10 cellular contexts compared by ENCODE assay signal in genomic region chr4:26822546-26822945, GRCh38. TPM values are rescaled to one million over a fixed set of nuclear protein-coding genes. Genes with fewer than 3 reads are reported as not detected.
DNase-seq lines count a peak whose midpoint lies in the region; ATAC-seq, FAIRE-seq and TF ChIP-seq lines count a peak whose summit lies in the region.
"Had no signal": no experiment of that assay in that cellular context is flagged by ENCODE, and none has a peak within 500 bp of the region (broad histone marks: within the 10 kb centered on the region; RNA-seq: fewer than 3 reads in every experiment).

No MANE protein-coding gene starts in this region.

- H3K27me3 ChIP-seq in lower lobe of right lung (ENCODE audit: low read depth), result no peaks in the 10 kb centered on the region

- TF ChIP-seq CTCF in omental fat pad (IDR thresholded peaks at IDR 0.05), result no peak
- no peak for TF ChIP-seq CTCF in lower lobe of right lung (IDR thresholded peaks at IDR 0.05)

- peak; percentile 66 for FAIRE-seq in GM12891 (lab: Jason Lieb, UNC)
- FAIRE-seq: keratinocyte had no signal

- ATAC-seq in GM21423 (IDR thresholded peaks at IDR 0.05; ENCODE audit: unreplicated experiment) (peak; percentile 65), HG03469 (IDR thresholded peaks at IDR 0.05; ENCODE audit: unreplicated experiment) (peak; percentile 44), omental fat pad (ENCODE audit: low FRiP score) (no peak), lower lobe of right lung (no peak)

- no peak overlapping the region for H3K4me3 ChIP-seq in lower lobe of right lung

- H3K27ac ChIP-seq in lower lobe of right lung, result no peak overlapping the region

- peaks cover 18% of the 10 kb centered on the region for H3K4me1 ChIP-seq in lower lobe of right lung

- TF ChIP-seq POLR2A in GM12891 (IDR thresholded peaks at IDR 0.05; ENCODE audit: low read depth, low read length), result no peak

- H3K36me3 ChIP-seq in lower lobe of right lung, result no peaks in the 10 kb centered on the region

- no peaks in the 10 kb centered on the region for H3K9me3 ChIP-seq in lower lobe of right lung

- no peak for DNase-seq in GM12891 (ENCODE audit: insufficient read length, low spot score)
- peak; percentile 47 for DNase-seq in germinal center (ENCODE audit: low spot score)
- no peak for DNase-seq in omental fat pad (ENCODE audit: low spot score)
- no peak for DNase-seq in lower lobe of right lung
- DNase-seq in HT-29 (ENCODE audit: low spot score), result no peak
- DNase-seq in NCI-H1930 (lab: John Stamatoyannopoulos, UW), result no peak
- DNase-seq: anterior cingulate cortex had no signal

- intact Hi-C loops in lower lobe of right lung (cut with DNase I), result no loop called here

TF ChIP-seq in GM12891, 5 proteins besides CTCF, POLR2A, EP300 and RAD21:
- peak; percentile 63 for TF ChIP-seq POU2F2 (IDR thresholded peaks at IDR 0.05; ENCODE audit: low read depth, low read length)
- no peak for TF ChIP-seq POLR2AphosphoS5 (IDR thresholded peaks at IDR 0.05; ENCODE audit: low read depth, low read length)

RNA-seq across cellular contexts. Expression of gene STIM2, which starts 38.1 kb away (rescaled TPM):
- polyA plus RNA-seq in GM12891 (2012; ENCODE audit: low read depth, missing spikeins), result 18.5 TPM
- total RNA-seq in omental fat pad, result 10 to 100 TPM; 16.9 to 29.5 (median 22.4) TPM
- total RNA-seq in lower lobe of right lung, result 43.9 TPM
- 24.3 and 27.9 TPM in 2 replicates for total RNA-seq in HT-29 (2014; rRNA removed; shearing (Covaris generic))

Comparison
In these comparisons a context has a peak if more than half of its experiments do, and no peak if none do; other contexts are left out.
1. ATAC-seq: peak in GM21423 (single experiment) and HG03469 (single experiment); none in omental fat pad (single experiment) and lower lobe of right lung (0 of 2).